In genomic region chr15:24856397-24857093, GRCh38 we compare ENCODE assay signal across 10 cellular contexts.
DNase-seq lines count a peak whose midpoint lies in the region; ATAC-seq and TF ChIP-seq lines count a peak whose summit lies in the region.
"Had no signal": no experiment of that assay in that cellular context is flagged by ENCODE, and none has a peak within 500 bp of the region (broad histone marks: within the 10 kb centered on the region; RNA-seq: fewer than 3 reads in every experiment).

No MANE protein-coding gene starts in this region.

- POLR2A ChIA-PET in WTC11 (lab: Charles Lee), result interaction anchor here (1.0 to 1.1 kb wide), 2 partner anchors 98 to 100 kb away, joined by 5 to 9 read pairs; partner anchors contain the start of genes SNRPN and SNURF

- intact Hi-C loops in left cardiac atrium (cut with DNase I), result no loop called here

- H3K9me3 Mint-ChIP-seq in WTC11 (peaks cover 28% of the 10 kb centered on the region), nephron progenitor cell (peaks cover 24% of the 10 kb centered on the region)

- H3K27me3 Mint-ChIP-seq in WTC11 (ENCODE audit: low read depth), result peaks cover 3% of the 10 kb centered on the region; the same call in 1 of the 2 replicates
- H3K27me3 Mint-ChIP-seq in nephron progenitor cell (ENCODE audit: low read depth, poor library complexity), result peaks cover 8% of the 10 kb centered on the region

- peak overlapping the region; percentile 61 for H3K4me3 Mint-ChIP-seq in WTC11
- H3K4me3 Mint-ChIP-seq in nephron progenitor cell, result peak overlapping the region; percentile 86

- ATAC-seq in WTC11 (peak; percentile 86), left cardiac atrium (peak; percentile 81 to 83), GM21390 (IDR thresholded peaks at IDR 0.05; ENCODE audit: unreplicated experiment) (no peak), HG03457 (IDR thresholded peaks at IDR 0.05; ENCODE audit: unreplicated experiment) (no peak)

- H3K36me3 Mint-ChIP-seq in WTC11, result peaks cover 35% of the 10 kb centered on the region
- H3K36me3 Mint-ChIP-seq in nephron progenitor cell (ENCODE audit: low read depth), result no peaks in the 10 kb centered on the region

- H3K4me1 Mint-ChIP-seq in WTC11 (peaks cover 39% of the 10 kb centered on the region), nephron progenitor cell (peaks cover 25% of the 10 kb centered on the region)

- CTCF ChIA-PET in WTC11 (lab: Charles Lee), result interaction anchor here (1.0 to 1.4 kb wide), 3 partner anchors 20 to 100 kb away, joined by 3 to 4 read pairs (median 3); no protein-coding TSS in a partner anchor

- TF ChIP-seq CTCF in WTC11 (IDR thresholded peaks at IDR 0.05), result no peak
- no peak for TF ChIP-seq CTCF in nephron progenitor cell (IDR thresholded peaks at IDR 0.05)

- peak; percentile 48 for DNase-seq in Ammon's horn (ENCODE audit: low spot score)
- DNase-seq in WTC11 (ENCODE audit: low spot score), result peak; percentile 94
- peak; percentile 44 for DNase-seq in left cardiac atrium
- peak; percentile 87 for DNase-seq in nephron progenitor cell
- no peak for DNase-seq in DMS 273 treated with DMSO at 0.1 percent for 48 hours (lab: John Stamatoyannopoulos, UW)
- no peak for DNase-seq in T-helper 9 cell
- DNase-seq: ACHN, NCI-H1105 treated with DMSO at 0.1 percent for 48 hours had no signal

- H3K27ac Mint-ChIP-seq in WTC11 (peak overlapping the region; percentile 99), nephron progenitor cell (no peak overlapping the region)

TF ChIP-seq in WTC11, 78 proteins besides CTCF, POLR2A, EP300 and RAD21:
- TF ChIP-seq KAT7 (CRISPR knock-in tag; IDR thresholded peaks at IDR 0.05; ENCODE audit: borderline replicate concordance) (no peak), SP1 (CRISPR knock-in tag; conservative IDR thresholded peaks at IDR 0.05) (peak; percentile 61), ZNF281 (CRISPR knock-in tag; IDR thresholded peaks at IDR 0.05) (no peak)
- TF ChIP-seq, protein P1, sequence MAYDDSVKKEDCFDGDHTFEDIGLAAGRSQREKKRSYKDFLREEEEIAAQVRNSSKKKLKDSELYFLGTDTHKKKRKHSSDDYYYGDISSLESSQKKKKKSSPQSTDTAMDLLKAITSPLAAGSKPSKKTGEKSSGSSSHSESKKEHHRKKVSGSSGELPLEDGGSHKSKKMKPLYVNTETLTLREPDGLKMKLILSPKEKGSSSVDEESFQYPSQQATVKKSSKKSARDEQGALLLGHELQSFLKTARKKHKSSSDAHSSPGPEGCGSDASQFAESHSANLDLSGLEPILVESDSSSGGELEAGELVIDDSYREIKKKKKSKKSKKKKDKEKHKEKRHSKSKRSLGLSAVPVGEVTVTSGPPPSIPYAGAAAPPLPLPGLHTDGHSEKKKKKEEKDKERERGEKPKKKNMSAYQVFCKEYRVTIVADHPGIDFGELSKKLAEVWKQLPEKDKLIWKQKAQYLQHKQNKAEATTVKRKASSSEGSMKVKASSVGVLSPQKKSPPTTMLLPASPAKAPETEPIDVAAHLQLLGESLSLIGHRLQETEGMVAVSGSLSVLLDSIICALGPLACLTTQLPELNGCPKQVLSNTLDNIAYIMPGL (CRISPR knock-in tag; IDR thresholded peaks at IDR 0.05), result no peak
- TF ChIP-seq, protein P2, sequence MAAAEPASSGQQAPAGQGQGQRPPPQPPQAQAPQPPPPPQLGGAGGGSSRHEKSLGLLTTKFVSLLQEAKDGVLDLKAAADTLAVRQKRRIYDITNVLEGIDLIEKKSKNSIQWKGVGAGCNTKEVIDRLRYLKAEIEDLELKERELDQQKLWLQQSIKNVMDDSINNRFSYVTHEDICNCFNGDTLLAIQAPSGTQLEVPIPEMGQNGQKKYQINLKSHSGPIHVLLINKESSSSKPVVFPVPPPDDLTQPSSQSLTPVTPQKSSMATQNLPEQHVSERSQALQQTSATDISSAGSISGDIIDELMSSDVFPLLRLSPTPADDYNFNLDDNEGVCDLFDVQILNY (CRISPR knock-in tag; IDR thresholded peaks at IDR 0.05), result no peak
TF ChIP-seq in WTC11: peak in this region for 1.

Comparison
In these comparisons a context has a peak if more than half of its experiments do, and no peak if none do; other contexts are left out.
1. DNase-seq: peak in Ammon's horn (single experiment), WTC11 (single experiment), left cardiac atrium (single experiment) and nephron progenitor cell (single experiment); none in DMS 273 treated with DMSO at 0.1 percent for 48 hours (single experiment) and T-helper 9 cell (single experiment).
2. ATAC-seq: peak in WTC11 (single experiment) and left cardiac atrium (2 of 2); none in GM21390 (single experiment) and HG03457 (single experiment).